In genomic region chr12:74412607-74413230, GRCh38 we compare ENCODE assay signal across 9 cellular contexts.
DNase-seq lines count a peak whose midpoint lies in the region; ATAC-seq, FAIRE-seq and TF ChIP-seq lines count a peak whose summit lies in the region.
"Had no signal": no experiment of that assay in that cellular context is flagged by ENCODE, and none has a peak within 500 bp of the region (broad histone marks: within the 10 kb centered on the region; RNA-seq: fewer than 3 reads in every experiment).

No MANE protein-coding gene starts in this region.

- POLR2A ChIA-PET in A549 (lab: Yijun Ruan, JAX) = no interaction called here

- H3K27ac ChIP-seq in A549 (peak overlapping the region in 1 of 2 experiments; percentile 30; a peak in 1 of 6 replicates), foreskin keratinocyte (no peak overlapping the region)
- H3K27ac ChIP-seq: skin epidermis had no signal

- H3K4me2 ChIP-seq in A549 = no peak overlapping the region

- WGBS in A549 (ENCODE audit: missing lambda C conversion rate) = 44% methylated on average over 2 of the region's 2 CpGs

- no peak for TF ChIP-seq EP300 in A549 (IDR thresholded peaks at IDR 0.05)

- H3K4me1 ChIP-seq in A549 (peaks cover 4% of the 10 kb centered on the region; the same call in 1 of the 3 replicates), foreskin keratinocyte (no peaks in the 10 kb centered on the region)

- no peaks in the 10 kb centered on the region for H3K27me3 ChIP-seq in foreskin keratinocyte

- no peaks in the 10 kb centered on the region for H3K9me3 ChIP-seq in A549

- TF ChIP-seq RAD21 in A549 (conservative IDR thresholded peaks at IDR 0.05 in 1 of 2, IDR thresholded peaks at IDR 0.05 in 1 of 2) = peak; percentile 62 to 75

- CTCF ChIA-PET in A549 (lab: Yijun Ruan, JAX) = interaction anchor here (0.8 to 4.2 kb wide), 7 partner anchors 10 to 477 kb away, joined by 3 to 18 read pairs (median 6); no protein-coding TSS in a partner anchor

- DNase-seq in A549 (ENCODE audit: low read depth in 1 of 2, low spot score in 1 of 2) (peak in 1 of 2 experiments; percentile 39), GM18507 (ENCODE audit: extremely low spot score, insufficient read length, low read depth) (no peak), RCC 7860 (ENCODE audit: low spot score) (no peak), foreskin keratinocyte (no peak), ecto neural progenitor cell (ENCODE audit: low spot score) (no peak)
- DNase-seq in stimulated activated naive CD4-positive, alpha-beta T cell (lab: John Stamatoyannopoulos, UW) = no peak

- TF ChIP-seq CTCF in A549 (IDR thresholded peaks at IDR 0.05) (peak; percentile 71), foreskin keratinocyte (conservative IDR thresholded peaks at IDR 0.05) (peak; percentile 62)

- peak in 1 of 2 experiments; percentile 34; a peak in 1 of 6 replicates for ATAC-seq in A549
- peak; percentile 8 for ATAC-seq in foreskin keratinocyte
- no peak for ATAC-seq in HG02571 (IDR thresholded peaks at IDR 0.05; ENCODE audit: unreplicated experiment)
- ATAC-seq in GM19467 (IDR thresholded peaks at IDR 0.05; ENCODE audit: unreplicated experiment) = no peak

- FAIRE-seq in A549 (lab: Jason Lieb, UNC) = peak; percentile 85
- peak; percentile 35 for FAIRE-seq in GM18507 (lab: Jason Lieb, UNC)
- peak; percentile 61 for FAIRE-seq in RCC 7860 (lab: Jason Lieb, UNC)

- H3K4me3 ChIP-seq in A549 = no peak overlapping the region
- H3K4me3 ChIP-seq: skin epidermis had no signal

- no peak for TF ChIP-seq POLR2A in A549 (IDR thresholded peaks at IDR 0.05; ENCODE audit: low read length)

TF ChIP-seq in A549, 52 proteins besides CTCF, POLR2A, EP300 and RAD21:
- TF ChIP-seq, protein P1, sequence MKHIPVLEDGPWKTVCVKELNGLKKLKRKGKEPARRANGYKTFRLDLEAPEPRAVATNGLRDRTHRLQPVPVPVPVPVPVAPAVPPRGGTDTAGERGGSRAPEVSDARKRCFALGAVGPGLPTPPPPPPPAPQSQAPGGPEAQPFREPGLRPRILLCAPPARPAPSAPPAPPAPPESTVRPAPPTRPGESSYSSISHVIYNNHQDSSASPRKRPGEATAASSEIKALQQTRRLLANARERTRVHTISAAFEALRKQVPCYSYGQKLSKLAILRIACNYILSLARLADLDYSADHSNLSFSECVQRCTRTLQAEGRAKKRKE (CRISPR knock-in tag; IDR thresholded peaks at IDR 0.05; ENCODE audit: low read depth) = no peak
- TF ChIP-seq ZC3H11A (IDR thresholded peaks at IDR 0.05) (no peak), HEYL (CRISPR knock-in tag; IDR thresholded peaks at IDR 0.05) (no peak), SMC3 (IDR thresholded peaks at IDR 0.05) (peak; percentile 79)
- TF ChIP-seq, protein P2, sequence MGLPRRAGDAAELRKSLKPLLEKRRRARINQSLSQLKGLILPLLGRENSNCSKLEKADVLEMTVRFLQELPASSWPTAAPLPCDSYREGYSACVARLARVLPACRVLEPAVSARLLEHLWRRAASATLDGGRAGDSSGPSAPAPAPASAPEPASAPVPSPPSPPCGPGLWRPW (IDR thresholded peaks at IDR 0.05) = no peak
